ENCODE assay signal across 9 cellular contexts in genomic region chr19:47363758-47364529, GRCh38.
DNase-seq lines count a peak whose midpoint lies in the region; ATAC-seq and TF ChIP-seq lines count a peak whose summit lies in the region.
"Had no signal": no experiment of that assay in that cellular context is flagged by ENCODE, and none has a peak within 500 bp of the region (broad histone marks: within the 10 kb centered on the region; RNA-seq: fewer than 3 reads in every experiment).

No MANE protein-coding gene starts in this region.

- ATAC-seq in HG03460 (IDR thresholded peaks at IDR 0.05; ENCODE audit: unreplicated experiment) = no peak
- no peak for ATAC-seq in GM18505 (IDR thresholded peaks at IDR 0.05; ENCODE audit: unreplicated experiment)
- ATAC-seq: T-cell had no signal

- DNase-seq in CD1c-positive myeloid dendritic cell (ENCODE audit: extremely low spot score) = peak; percentile 15
- DNase-seq in NOMO-1 treated with DMSO at 0.1 percent for 48 hours (lab: John Stamatoyannopoulos, UW; ENCODE audit: unreplicated experiment) = peak; percentile 77
- DNase-seq in foreskin melanocyte = peak; percentile 17
- DNase-seq in GM20000 (ENCODE audit: low spot score) = no peak
- DNase-seq: CD8-positive, alpha-beta memory T cell; nucleus accumbens; T-cell had no signal

- TF ChIP-seq POLR2A in GM18505 (IDR thresholded peaks at IDR 0.05; ENCODE audit: borderline replicate concordance, extremely low read depth, insufficient read depth, insufficient read length) = no peak

- no peak for TF ChIP-seq CTCF in GM20000 (IDR thresholded peaks at IDR 0.05; ENCODE audit: extremely low read depth, missing control alignments)
